Comparison of ENCODE assay signal across 10 cellular contexts in the genomic region with DNA sequence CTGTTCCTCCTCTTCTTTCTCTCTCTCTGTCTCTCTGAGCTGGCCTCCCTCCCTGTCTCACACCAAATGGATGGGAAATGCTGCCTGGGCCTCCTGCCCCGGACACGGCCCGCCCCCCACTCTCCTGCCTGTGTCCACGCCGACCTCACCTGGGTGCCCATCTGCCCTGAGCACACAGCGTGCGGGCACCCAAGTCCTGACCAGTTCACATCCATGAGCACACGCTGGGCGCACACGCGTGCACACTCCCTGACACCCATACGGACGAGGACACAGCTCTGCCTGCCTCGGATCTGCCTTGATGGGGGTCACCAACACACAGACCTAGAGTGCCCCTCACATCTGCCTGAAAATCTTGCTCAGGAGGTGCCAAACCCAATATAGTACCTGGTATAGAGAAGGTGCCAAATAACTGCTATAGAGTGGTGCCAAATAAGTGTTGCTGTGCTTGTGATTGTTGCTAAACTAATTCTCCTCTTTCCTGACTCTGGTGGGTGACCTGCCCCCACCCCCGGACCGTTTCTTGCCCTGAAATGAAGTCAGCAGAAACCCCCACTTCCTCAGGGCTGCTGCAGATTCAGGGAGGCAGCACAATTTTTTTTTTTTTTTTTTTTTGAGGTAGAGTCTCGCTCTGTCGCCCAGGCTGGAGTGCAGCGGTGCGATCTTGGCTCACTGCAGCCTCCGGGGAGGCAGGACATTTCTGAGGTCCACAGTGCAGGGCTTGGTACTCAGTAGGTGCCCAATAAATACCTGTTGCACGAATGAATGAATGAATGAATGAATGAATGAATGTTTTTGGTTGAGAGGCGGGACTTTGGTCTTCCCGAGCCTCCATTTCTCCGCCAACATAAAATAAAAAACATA.
DNase-seq lines count a peak whose midpoint lies in the region; ATAC-seq and TF ChIP-seq lines count a peak whose summit lies in the region.
"Had no signal": no experiment of that assay in that cellular context is flagged by ENCODE, and none has a peak within 500 bp of the region (broad histone marks: within the 10 kb centered on the region; RNA-seq: fewer than 3 reads in every experiment).

No MANE protein-coding gene starts in this region.

- H3K36me3 ChIP-seq in HEK293 (ENCODE audit: control insufficient read depth in 2 of 2, insufficient read depth in 1 of 2, low read length in 2 of 2) (peaks cover 0 to 3% of the 10 kb centered on the region in 2 experiments; a peak in 2 of 3 replicates), muscle layer of colon (ENCODE audit: insufficient read depth, low read length) (peaks cover 5% of the 10 kb centered on the region), tibial artery (no peaks in the 10 kb centered on the region)

- POLR2A ChIA-PET in HEK293 (lab: Yijun Ruan, JAX) = no interaction called here

- CTCF ChIA-PET in HEK293 (lab: Yijun Ruan, JAX) = interaction anchor here (0.7 kb wide), 1 partner anchor 21 kb away, joined by 7 read pairs; no protein-coding TSS in a partner anchor

- H3K9ac ChIP-seq in muscle layer of colon (ENCODE audit: low read length) = peak overlapping the region; percentile 80

- TF ChIP-seq CTCF in HEK293 (tag by site-specific recombination; IDR thresholded peaks at IDR 0.05) (no peak), coronary artery (IDR thresholded peaks at IDR 0.05) (no peak), tibial artery (IDR thresholded peaks at IDR 0.05) (no peak)

- DNase-seq in coronary artery (ENCODE audit: low spot score) (no peak), tibial artery (no peak), NCI-H524 (lab: John Stamatoyannopoulos, UW) (no peak), NCI-H1105 treated with DMSO at 0.1 percent for 48 hours (lab: John Stamatoyannopoulos, UW) (no peak)
- DNase-seq: NCI-H1694; stimulated activated CD4-positive, alpha-beta T cell treated with anti-CD3 and anti-CD28 coated beads, Interleukin-2, amount 100 ng/mL, for 24 hours had no signal

- ATAC-seq in GM21360 (IDR thresholded peaks at IDR 0.05; ENCODE audit: unreplicated experiment) = no peak

- no peak overlapping the region for H3K27ac ChIP-seq in HEK293 (ENCODE audit: extremely low read depth, low read depth, low read length)
- peak overlapping the region; percentile 99 to 100 for H3K27ac ChIP-seq in coronary artery
- H3K27ac ChIP-seq in muscle layer of colon (ENCODE audit: low read depth, low read length) = peak overlapping the region; percentile 100
- H3K27ac ChIP-seq in tibial artery = peak overlapping the region; percentile 99 to 100
- H3K27ac ChIP-seq: SJSA1 had no signal

- H3K9me3 ChIP-seq in HEK293 (ENCODE audit: control insufficient read depth, insufficient read depth, low read depth, low read length) = no peaks in the 10 kb centered on the region
- H3K9me3 ChIP-seq in muscle layer of colon (ENCODE audit: low read length) = no peaks in the 10 kb centered on the region
- H3K9me3 ChIP-seq in tibial artery = no peaks in the 10 kb centered on the region

- no peaks in the 10 kb centered on the region for H3K27me3 ChIP-seq in muscle layer of colon (ENCODE audit: control insufficient read depth in 1 of 2, insufficient read depth in 2 of 2, low read length in 2 of 2)
- no peaks in the 10 kb centered on the region for H3K27me3 ChIP-seq in tibial artery
- H3K27me3 ChIP-seq: SJSA1 had no signal

- H3K4me3 ChIP-seq in HEK293 (ENCODE audit: low read depth, low read length) (no peak overlapping the region), coronary artery (peak overlapping the region; percentile 98), muscle layer of colon (ENCODE audit: low read depth in 1 of 2, low read length in 2 of 2) (peak overlapping the region; percentile 42 to 85), tibial artery (peak overlapping the region; percentile 98)
- H3K4me3 ChIP-seq: SJSA1 had no signal

- H3K4me1 ChIP-seq in HEK293 (ENCODE audit: control insufficient read depth, insufficient read depth, low read length) = no peaks in the 10 kb centered on the region; the same call in 1 of the 2 replicates
- H3K4me1 ChIP-seq in muscle layer of colon (ENCODE audit: insufficient read depth, low read length) = peaks cover 75% of the 10 kb centered on the region
- peaks cover 3 to 81% (median 66%) of the 10 kb centered on the region in 4 donors for H3K4me1 ChIP-seq in tibial artery

- intact Hi-C loops in tibial artery (cut with DNase I; ENCODE audit: low total_unique reads) = no loop called here

TF ChIP-seq in HEK293, 187 proteins besides CTCF, POLR2A, EP300 and RAD21:
- TF ChIP-seq EGR2 (tag by site-specific recombination; IDR thresholded peaks at IDR 0.05; ENCODE audit: low read depth) (0 out of 2 replicates have a peak, but pooled peaks have one; percentile 14), ZNF24 (tag by site-specific recombination; IDR thresholded peaks at IDR 0.05) (peak; percentile 69; the same call in 1 of the 2 replicates), SP7 (tag by site-specific recombination; IDR thresholded peaks at IDR 0.05) (no peak), ZNF366 (tag by site-specific recombination; conservative IDR thresholded peaks at IDR 0.05) (0 out of 2 replicates have a peak, but pooled peaks have one; percentile 8), ZNF404 (tag by site-specific recombination; IDR thresholded peaks at IDR 0.05) (no peak), ZNF223 (tag by site-specific recombination; IDR thresholded peaks at IDR 0.05) (no peak), SCRT2 (tag by site-specific recombination; IDR thresholded peaks at IDR 0.05) (peak; percentile 78), ZNF664 (tag by site-specific recombination; IDR thresholded peaks at IDR 0.05) (0 out of 2 replicates have a peak, but pooled peaks have one; percentile 28)
- TF ChIP-seq, protein P1, sequence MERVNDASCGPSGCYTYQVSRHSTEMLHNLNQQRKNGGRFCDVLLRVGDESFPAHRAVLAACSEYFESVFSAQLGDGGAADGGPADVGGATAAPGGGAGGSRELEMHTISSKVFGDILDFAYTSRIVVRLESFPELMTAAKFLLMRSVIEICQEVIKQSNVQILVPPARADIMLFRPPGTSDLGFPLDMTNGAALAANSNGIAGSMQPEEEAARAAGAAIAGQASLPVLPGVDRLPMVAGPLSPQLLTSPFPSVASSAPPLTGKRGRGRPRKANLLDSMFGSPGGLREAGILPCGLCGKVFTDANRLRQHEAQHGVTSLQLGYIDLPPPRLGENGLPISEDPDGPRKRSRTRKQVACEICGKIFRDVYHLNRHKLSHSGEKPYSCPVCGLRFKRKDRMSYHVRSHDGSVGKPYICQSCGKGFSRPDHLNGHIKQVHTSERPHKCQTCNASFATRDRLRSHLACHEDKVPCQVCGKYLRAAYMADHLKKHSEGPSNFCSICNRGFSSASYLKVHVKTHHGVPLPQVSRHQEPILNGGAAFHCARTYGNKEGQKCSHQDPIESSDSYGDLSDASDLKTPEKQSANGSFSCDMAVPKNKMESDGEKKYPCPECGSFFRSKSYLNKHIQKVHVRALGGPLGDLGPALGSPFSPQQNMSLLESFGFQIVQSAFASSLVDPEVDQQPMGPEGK (tag by site-specific recombination; IDR thresholded peaks at IDR 0.05) = 0 out of 2 replicates have a peak, but pooled peaks have one; percentile 8
- TF ChIP-seq, protein P2, sequence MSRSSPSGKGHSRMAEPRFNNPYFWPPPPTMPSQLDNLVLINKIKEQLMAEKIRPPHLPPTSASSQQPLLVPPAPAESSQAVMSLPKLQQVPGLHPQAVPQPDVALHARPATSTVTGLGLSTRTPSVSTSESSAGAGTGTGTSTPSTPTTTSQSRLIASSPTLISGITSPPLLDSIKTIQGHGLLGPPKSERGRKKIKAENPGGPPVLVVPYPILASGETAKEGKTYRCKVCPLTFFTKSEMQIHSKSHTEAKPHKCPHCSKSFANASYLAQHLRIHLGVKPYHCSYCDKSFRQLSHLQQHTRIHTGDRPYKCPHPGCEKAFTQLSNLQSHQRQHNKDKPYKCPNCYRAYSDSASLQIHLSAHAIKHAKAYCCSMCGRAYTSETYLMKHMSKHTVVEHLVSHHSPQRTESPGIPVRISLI (tag by site-specific recombination; IDR thresholded peaks at IDR 0.05) = 0 out of 2 replicates have a peak, but pooled peaks have one; percentile 15
- TF ChIP-seq, protein P3, sequence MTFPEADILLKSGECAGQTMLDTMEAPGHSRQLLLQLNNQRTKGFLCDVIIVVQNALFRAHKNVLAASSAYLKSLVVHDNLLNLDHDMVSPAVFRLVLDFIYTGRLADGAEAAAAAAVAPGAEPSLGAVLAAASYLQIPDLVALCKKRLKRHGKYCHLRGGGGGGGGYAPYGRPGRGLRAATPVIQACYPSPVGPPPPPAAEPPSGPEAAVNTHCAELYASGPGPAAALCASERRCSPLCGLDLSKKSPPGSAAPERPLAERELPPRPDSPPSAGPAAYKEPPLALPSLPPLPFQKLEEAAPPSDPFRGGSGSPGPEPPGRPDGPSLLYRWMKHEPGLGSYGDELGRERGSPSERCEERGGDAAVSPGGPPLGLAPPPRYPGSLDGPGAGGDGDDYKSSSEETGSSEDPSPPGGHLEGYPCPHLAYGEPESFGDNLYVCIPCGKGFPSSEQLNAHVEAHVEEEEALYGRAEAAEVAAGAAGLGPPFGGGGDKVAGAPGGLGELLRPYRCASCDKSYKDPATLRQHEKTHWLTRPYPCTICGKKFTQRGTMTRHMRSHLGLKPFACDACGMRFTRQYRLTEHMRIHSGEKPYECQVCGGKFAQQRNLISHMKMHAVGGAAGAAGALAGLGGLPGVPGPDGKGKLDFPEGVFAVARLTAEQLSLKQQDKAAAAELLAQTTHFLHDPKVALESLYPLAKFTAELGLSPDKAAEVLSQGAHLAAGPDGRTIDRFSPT (tag by site-specific recombination; IDR thresholded peaks at IDR 0.05) = 0 out of 2 replicates have a peak, but pooled peaks have one; percentile 12
